In the genomic region with DNA sequence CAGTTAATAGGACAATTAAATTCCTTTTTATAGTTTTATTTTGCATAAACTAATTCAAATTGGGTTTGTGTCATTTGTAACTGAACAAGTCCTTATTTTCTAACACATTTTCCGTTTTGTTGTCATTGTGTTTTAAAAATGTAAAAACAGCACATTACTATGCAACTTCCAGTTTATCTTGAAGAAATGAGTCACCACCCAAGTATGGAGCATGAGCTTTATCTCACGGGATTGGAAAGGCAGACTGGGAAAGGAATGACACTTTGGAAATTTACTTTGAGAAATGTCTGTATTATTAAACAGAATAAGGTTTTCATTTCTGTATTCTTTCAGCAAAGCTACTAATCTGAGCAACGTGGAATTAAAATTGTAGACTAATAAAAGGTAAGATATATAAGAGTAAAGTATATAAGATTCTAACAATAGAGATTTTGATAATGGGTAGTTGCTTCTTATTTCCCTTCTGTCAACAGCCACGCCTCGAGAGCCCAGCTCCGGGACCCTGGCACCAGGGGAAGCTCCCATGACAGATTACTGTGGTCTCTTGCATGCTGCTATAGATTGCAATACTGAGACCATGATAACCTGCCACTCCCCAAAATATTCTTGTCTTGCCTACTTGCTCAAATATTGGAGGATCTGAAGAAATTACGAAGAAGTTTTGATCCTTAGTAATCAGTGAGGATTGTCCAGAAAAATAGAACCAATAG, we compare ENCODE assay signal across 2 cellular contexts.
A peak's percentile ranks its signal among the peaks of the same experiment; 100 is the strongest.
TF ChIP-seq lines count a peak whose summit lies in the region.

No MANE protein-coding gene starts in this region.

TF ChIP-seq in SK-N-SH, 30 proteins besides CTCF, POLR2A, EP300 and RAD21 (continued from another document):
- TF ChIP-seq, protein P1, sequence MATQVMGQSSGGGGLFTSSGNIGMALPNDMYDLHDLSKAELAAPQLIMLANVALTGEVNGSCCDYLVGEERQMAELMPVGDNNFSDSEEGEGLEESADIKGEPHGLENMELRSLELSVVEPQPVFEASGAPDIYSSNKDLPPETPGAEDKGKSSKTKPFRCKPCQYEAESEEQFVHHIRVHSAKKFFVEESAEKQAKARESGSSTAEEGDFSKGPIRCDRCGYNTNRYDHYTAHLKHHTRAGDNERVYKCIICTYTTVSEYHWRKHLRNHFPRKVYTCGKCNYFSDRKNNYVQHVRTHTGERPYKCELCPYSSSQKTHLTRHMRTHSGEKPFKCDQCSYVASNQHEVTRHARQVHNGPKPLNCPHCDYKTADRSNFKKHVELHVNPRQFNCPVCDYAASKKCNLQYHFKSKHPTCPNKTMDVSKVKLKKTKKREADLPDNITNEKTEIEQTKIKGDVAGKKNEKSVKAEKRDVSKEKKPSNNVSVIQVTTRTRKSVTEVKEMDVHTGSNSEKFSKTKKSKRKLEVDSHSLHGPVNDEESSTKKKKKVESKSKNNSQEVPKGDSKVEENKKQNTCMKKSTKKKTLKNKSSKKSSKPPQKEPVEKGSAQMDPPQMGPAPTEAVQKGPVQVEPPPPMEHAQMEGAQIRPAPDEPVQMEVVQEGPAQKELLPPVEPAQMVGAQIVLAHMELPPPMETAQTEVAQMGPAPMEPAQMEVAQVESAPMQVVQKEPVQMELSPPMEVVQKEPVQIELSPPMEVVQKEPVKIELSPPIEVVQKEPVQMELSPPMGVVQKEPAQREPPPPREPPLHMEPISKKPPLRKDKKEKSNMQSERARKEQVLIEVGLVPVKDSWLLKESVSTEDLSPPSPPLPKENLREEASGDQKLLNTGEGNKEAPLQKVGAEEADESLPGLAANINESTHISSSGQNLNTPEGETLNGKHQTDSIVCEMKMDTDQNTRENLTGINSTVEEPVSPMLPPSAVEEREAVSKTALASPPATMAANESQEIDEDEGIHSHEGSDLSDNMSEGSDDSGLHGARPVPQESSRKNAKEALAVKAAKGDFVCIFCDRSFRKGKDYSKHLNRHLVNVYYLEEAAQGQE (IDR thresholded peaks at IDR 0.05; ENCODE audit: low read depth, low read length) = no peak
- TF ChIP-seq, protein P2, sequence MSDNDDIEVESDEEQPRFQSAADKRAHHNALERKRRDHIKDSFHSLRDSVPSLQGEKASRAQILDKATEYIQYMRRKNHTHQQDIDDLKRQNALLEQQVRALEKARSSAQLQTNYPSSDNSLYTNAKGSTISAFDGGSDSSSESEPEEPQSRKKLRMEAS (IDR thresholded peaks at IDR 0.05; ENCODE audit: low read depth) = no peak
- 0 out of 2 replicates have a peak, but pooled peaks have one; percentile 21 for TF ChIP-seq JUND (IDR thresholded peaks at IDR 0.05)

TF ChIP-seq in SK-N-SH treated with all-trans-retinoic acid at 6 μM for 48 hours, 23 proteins besides CTCF, POLR2A, EP300 and RAD21 (continued from another document):
- TF ChIP-seq ZFP30 (CRISPR knock-in tag; IDR thresholded peaks at IDR 0.05) = no peak
